ENCODE assay signal across 11 cellular contexts in the genomic region with DNA sequence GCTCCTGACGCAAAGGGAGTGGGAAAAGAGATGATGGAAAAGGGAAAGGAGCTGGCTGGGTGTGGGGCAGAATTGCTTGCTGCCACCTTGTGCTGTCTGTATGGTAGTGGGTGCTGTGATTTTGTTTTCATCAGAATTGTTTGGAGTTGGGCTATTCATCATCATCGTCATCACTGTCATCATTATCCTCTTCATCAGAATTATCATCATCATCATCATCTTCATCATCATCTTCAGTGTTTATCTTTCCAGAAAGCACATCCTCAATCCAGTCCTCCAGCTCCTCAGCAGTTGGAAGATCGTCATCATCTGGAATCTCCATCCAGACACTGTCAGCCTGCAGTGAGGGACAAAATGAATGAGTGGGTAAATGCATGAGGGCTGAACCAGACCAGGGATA.
"Had no signal": no experiment of that assay in that cellular context is flagged by ENCODE, and none has a peak within 500 bp of the region (broad histone marks: within the 10 kb centered on the region; RNA-seq: fewer than 3 reads in every experiment).

No MANE protein-coding gene starts in this region.

- DNase-seq: GM23248, GOT3, H7, H9, HCEC 1CT, HFFc6 had no signal

- H3K4me3 ChIP-seq: GM23248, GM23338, HAP-1 had no signal

- H3K4me2 ChIP-seq: GM23338 had no signal

- FAIRE-seq: H1, H54 had no signal

- H3K36me3 ChIP-seq: HAP-1 had no signal

- H3K27ac ChIP-seq: GM23248 had no signal

- H3K9ac ChIP-seq: GM23248 had no signal

- H2AFZ ChIP-seq: GM23248, GM23338 had no signal

- ATAC-seq: GM23338, HCT116 had no signal

- H3K9me3 ChIP-seq: HAP-1 had no signal
